In the genomic region with DNA sequence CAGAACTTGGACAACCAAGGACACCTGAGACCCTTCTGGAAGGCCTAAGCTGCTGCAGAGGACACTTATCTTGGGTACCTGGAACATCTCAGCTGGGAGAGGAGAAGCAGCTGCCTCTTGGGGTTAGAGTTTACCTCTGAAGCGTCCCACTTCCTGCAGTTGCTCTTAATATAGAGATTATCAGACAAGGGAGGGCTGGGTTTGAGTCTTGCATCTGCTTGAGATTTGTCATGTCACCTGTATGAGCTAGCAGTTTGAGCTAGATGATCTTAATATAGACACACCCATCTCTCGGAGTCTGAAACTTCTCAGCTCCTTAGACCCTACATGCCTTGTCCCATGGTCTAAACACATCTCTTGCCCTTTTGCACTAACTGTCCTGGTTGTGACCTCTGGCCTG, we compare ENCODE assay signal across 19 cellular contexts.
DNase-seq lines count a peak whose midpoint lies in the region; ATAC-seq and TF ChIP-seq lines count a peak whose summit lies in the region.
"Had no signal": no experiment of that assay in that cellular context is flagged by ENCODE, and none has a peak within 500 bp of the region (broad histone marks: within the 10 kb centered on the region; RNA-seq: fewer than 3 reads in every experiment).

No MANE protein-coding gene starts in this region.

- POLR2A ChIA-PET in OCI-LY7 (lab: Charles Lee) = no interaction called here

- H3K4me3 ChIP-seq in Jurkat, Clone E6-1 (ENCODE audit: low read length) = no peak overlapping the region
- H3K4me3 ChIP-seq in OCI-LY7 (ENCODE audit: low read depth, low read length, poor library complexity, severe bottlenecking) = no peak overlapping the region
- H3K4me3 ChIP-seq: A549 had no signal

- H3K79me2 ChIP-seq in OCI-LY7 (ENCODE audit: insufficient read depth, low read depth, low read length) = no peaks in the 10 kb centered on the region

- no peaks in the 10 kb centered on the region for H3K36me3 ChIP-seq in OCI-LY7 (ENCODE audit: insufficient read depth, low read length)

- H3K4me2 ChIP-seq in OCI-LY7 (ENCODE audit: low read length) = peak overlapping the region; percentile 14; the same call in 1 of the 2 replicates
- H3K4me2 ChIP-seq: A549 had no signal

- BruUV-seq in OCI-LY7 (replicated peaks; lab: Mats Ljungman, UMichigan) = no TSS peak

- no peaks in the 10 kb centered on the region for H3K9me3 ChIP-seq in OCI-LY7 (ENCODE audit: low read length)
- H3K9me3 ChIP-seq: A549 had no signal

- intact Hi-C loops in cardiac septum (cut with DNase I) = no loop called here
- intact Hi-C loops in left cardiac atrium (cut with DNase I) = loop anchor here in 1 of 2 donors (10.0 kb wide), 1 partner anchor 69 kb away; no protein-coding TSS in a partner anchor
- intact Hi-C loops in OCI-LY7 (cut with micrococcal nuclease; ENCODE audit: unreplicated experiment) = no loop called here

- no peaks in the 10 kb centered on the region for H3K9me2 ChIP-seq in OCI-LY7 (ENCODE audit: insufficient read depth, low read length)

- DNase-seq in cardiac septum (ENCODE audit: low spot score) (peak; percentile 4), left cardiac atrium (no peak), OCI-LY7 (ENCODE audit: low spot score) (peak; percentile 22)
- DNase-seq in Jurkat, Clone E6-1 (ENCODE audit: low read depth, low spot score) = peak; percentile 91
- DNase-seq: AML-193; C1 segment of cervical spinal cord; CD4-positive, alpha-beta memory T cell; CD4-positive, CD25-positive, alpha-beta regulatory T cell; CD8-positive, alpha-beta memory T cell; COR-L47; DMS 273 treated with DMSO at 0.1 percent for 48 hours; DMS153; DMS53; DMS79; GF-D8 had no signal

- CTCF ChIA-PET in OCI-LY7 (lab: Charles Lee; ENCODE audit: unreplicated experiment) = interaction anchor here (0.6 kb wide), 1 partner anchor 252 kb away, joined by 4 read pairs; no protein-coding TSS in a partner anchor

- H3K4me1 ChIP-seq in OCI-LY7 (ENCODE audit: insufficient read depth, low read length, poor library complexity, severe bottlenecking) = peaks cover 14% of the 10 kb centered on the region
- H3K4me1 ChIP-seq: A549 had no signal

- H3K27ac ChIP-seq in OCI-LY7 (ENCODE audit: low read depth, low read length, poor library complexity, severe bottlenecking) = no peak overlapping the region
- H3K27ac ChIP-seq: 22Rv1, A549 had no signal

- H4K20me1 ChIP-seq in OCI-LY7 (ENCODE audit: insufficient read depth, low read length) = no peaks in the 10 kb centered on the region

- ATAC-seq in left cardiac atrium = no peak
- no peak for ATAC-seq in HG03460 (IDR thresholded peaks at IDR 0.05; ENCODE audit: unreplicated experiment)
- no peak for ATAC-seq in GM21619 (IDR thresholded peaks at IDR 0.05; ENCODE audit: unreplicated experiment)
- ATAC-seq: A549 had no signal

- no peak overlapping the region for H2AFZ ChIP-seq in OCI-LY7 (ENCODE audit: low read length)

- no peak for TF ChIP-seq CTCF in OCI-LY7 (conservative IDR thresholded peaks at IDR 0.05; ENCODE audit: low read length)
